ENCODE assay signal across 14 cellular contexts in genomic region chr7:128137096-128137655, GRCh38.
DNase-seq lines count a peak whose midpoint lies in the region; ATAC-seq, FAIRE-seq and TF ChIP-seq lines count a peak whose summit lies in the region.
"Had no signal": no experiment of that assay in that cellular context is flagged by ENCODE, and none has a peak within 500 bp of the region (broad histone marks: within the 10 kb centered on the region; RNA-seq: fewer than 3 reads in every experiment).

No MANE protein-coding gene starts in this region.

- peaks cover 21% of the 10 kb centered on the region for H3K27me3 ChIP-seq in bronchial epithelial cell (ENCODE audit: control insufficient read depth, insufficient read depth, low read length)

- ATAC-seq in naive thymus-derived CD8-positive, alpha-beta T cell, result no peak
- ATAC-seq in stimulated activated memory B cell treated with anti-CD40 and anti-IgM and Interleukin-4, amounts not matched to agents 10 μg/mL and 1 μg/mL and 100 μg/mL, for 72 hours, result no peak
- ATAC-seq in left ventricle myocardium superior, result no peak
- ATAC-seq: body of pancreas had no signal

- H3K27me3 Mint-ChIP-seq in naive thymus-derived CD8-positive, alpha-beta T cell, result peaks cover 14 to 28% (median 17%) of the 10 kb centered on the region in 5 donors
- H3K27me3 Mint-ChIP-seq in stimulated activated memory B cell treated with anti-CD40 and anti-IgM and Interleukin-4, amounts not matched to agents 10 μg/mL and 1 μg/mL and 100 μg/mL, for 72 hours, result peaks cover 37% of the 10 kb centered on the region

- no peak overlapping the region for H3K27ac Mint-ChIP-seq in naive thymus-derived CD8-positive, alpha-beta T cell
- no peak overlapping the region for H3K27ac Mint-ChIP-seq in stimulated activated memory B cell treated with anti-CD40 and anti-IgM and Interleukin-4, amounts not matched to agents 10 μg/mL and 1 μg/mL and 100 μg/mL, for 72 hours

- POLR2A ChIA-PET in naive thymus-derived CD8-positive, alpha-beta T cell (lab: Charles Lee), result no interaction called here

- no peak for TF ChIP-seq RAD21 in Ishikawa (IDR thresholded peaks at IDR 0.05; ENCODE audit: low read depth)

- no peak for FAIRE-seq in bronchial epithelial cell (lab: Jason Lieb, UNC)
- FAIRE-seq: GM12891 had no signal

- H3K4me1 Mint-ChIP-seq in naive thymus-derived CD8-positive, alpha-beta T cell, result peaks cover 10 to 21% (median 16%) of the 10 kb centered on the region in 4 donors
- peaks cover 15% of the 10 kb centered on the region for H3K4me1 Mint-ChIP-seq in stimulated activated memory B cell treated with anti-CD40 and anti-IgM and Interleukin-4, amounts not matched to agents 10 μg/mL and 1 μg/mL and 100 μg/mL, for 72 hours

- TF ChIP-seq EP300 in Ishikawa (IDR thresholded peaks at IDR 0.05; ENCODE audit: borderline replicate concordance), result no peak

- no peaks in the 10 kb centered on the region for H3K36me3 Mint-ChIP-seq in naive thymus-derived CD8-positive, alpha-beta T cell
- H3K36me3 Mint-ChIP-seq in stimulated activated memory B cell treated with anti-CD40 and anti-IgM and Interleukin-4, amounts not matched to agents 10 μg/mL and 1 μg/mL and 100 μg/mL, for 72 hours, result no peaks in the 10 kb centered on the region

- H3K9me3 Mint-ChIP-seq in naive thymus-derived CD8-positive, alpha-beta T cell, result peaks cover 0 to 8% (median 1%) of the 10 kb centered on the region in 9 donors
- peaks cover 3% of the 10 kb centered on the region for H3K9me3 Mint-ChIP-seq in stimulated activated memory B cell treated with anti-CD40 and anti-IgM and Interleukin-4, amounts not matched to agents 10 μg/mL and 1 μg/mL and 100 μg/mL, for 72 hours

- intact Hi-C loops in left ventricle myocardium superior (cut with micrococcal nuclease), result no loop called here

- no peak overlapping the region for H3K4me3 ChIP-seq in bronchial epithelial cell (ENCODE audit: low read depth, low read length)
- H3K4me3 ChIP-seq: body of pancreas, transverse colon had no signal

- DNase-seq in DMS79 treated with DMSO at 0.1 percent for 48 hours (lab: John Stamatoyannopoulos, UW) (peak; percentile 33), bronchial epithelial cell (ENCODE audit: low read depth) (peak; percentile 41), cerebellar cortex (ENCODE audit: low spot score) (no peak), D341Med (ENCODE audit: low spot score) (no peak), left ventricle myocardium superior (no peak)
- no peak for DNase-seq in naive thymus-derived CD8-positive, alpha-beta T cell
- DNase-seq: body of pancreas; heart left ventricle; NCI-H1694; stimulated activated CD4-positive, alpha-beta T cell treated with anti-CD3 and anti-CD28 coated beads, Interleukin-2, amount 100 ng/mL, for 48 hours; transverse colon had no signal

- H3K36me3 ChIP-seq in bronchial epithelial cell (ENCODE audit: control insufficient read depth, insufficient read depth, low read length), result no peaks in the 10 kb centered on the region
- H3K36me3 ChIP-seq: heart left ventricle, transverse colon had no signal

- H3K4me3 Mint-ChIP-seq in naive thymus-derived CD8-positive, alpha-beta T cell, result peak overlapping the region in 8 of 10 donors; percentile 10 to 62 (median 33)
- no peak overlapping the region for H3K4me3 Mint-ChIP-seq in stimulated activated memory B cell treated with anti-CD40 and anti-IgM and Interleukin-4, amounts not matched to agents 10 μg/mL and 1 μg/mL and 100 μg/mL, for 72 hours

- no peak for TF ChIP-seq CTCF in bronchial epithelial cell (IDR thresholded peaks at IDR 0.05; ENCODE audit: insufficient read depth, low read length, severe bottlenecking)

TF ChIP-seq in Ishikawa, 13 proteins besides CTCF, POLR2A, EP300 and RAD21:
- peak; percentile 64 for TF ChIP-seq MAX (IDR thresholded peaks at IDR 0.05)
- no peak for TF ChIP-seq YY1 (IDR thresholded peaks at IDR 0.05; ENCODE audit: low read depth)
- TF ChIP-seq USF1 (IDR thresholded peaks at IDR 0.05), result no peak
- TF ChIP-seq, protein P1, sequence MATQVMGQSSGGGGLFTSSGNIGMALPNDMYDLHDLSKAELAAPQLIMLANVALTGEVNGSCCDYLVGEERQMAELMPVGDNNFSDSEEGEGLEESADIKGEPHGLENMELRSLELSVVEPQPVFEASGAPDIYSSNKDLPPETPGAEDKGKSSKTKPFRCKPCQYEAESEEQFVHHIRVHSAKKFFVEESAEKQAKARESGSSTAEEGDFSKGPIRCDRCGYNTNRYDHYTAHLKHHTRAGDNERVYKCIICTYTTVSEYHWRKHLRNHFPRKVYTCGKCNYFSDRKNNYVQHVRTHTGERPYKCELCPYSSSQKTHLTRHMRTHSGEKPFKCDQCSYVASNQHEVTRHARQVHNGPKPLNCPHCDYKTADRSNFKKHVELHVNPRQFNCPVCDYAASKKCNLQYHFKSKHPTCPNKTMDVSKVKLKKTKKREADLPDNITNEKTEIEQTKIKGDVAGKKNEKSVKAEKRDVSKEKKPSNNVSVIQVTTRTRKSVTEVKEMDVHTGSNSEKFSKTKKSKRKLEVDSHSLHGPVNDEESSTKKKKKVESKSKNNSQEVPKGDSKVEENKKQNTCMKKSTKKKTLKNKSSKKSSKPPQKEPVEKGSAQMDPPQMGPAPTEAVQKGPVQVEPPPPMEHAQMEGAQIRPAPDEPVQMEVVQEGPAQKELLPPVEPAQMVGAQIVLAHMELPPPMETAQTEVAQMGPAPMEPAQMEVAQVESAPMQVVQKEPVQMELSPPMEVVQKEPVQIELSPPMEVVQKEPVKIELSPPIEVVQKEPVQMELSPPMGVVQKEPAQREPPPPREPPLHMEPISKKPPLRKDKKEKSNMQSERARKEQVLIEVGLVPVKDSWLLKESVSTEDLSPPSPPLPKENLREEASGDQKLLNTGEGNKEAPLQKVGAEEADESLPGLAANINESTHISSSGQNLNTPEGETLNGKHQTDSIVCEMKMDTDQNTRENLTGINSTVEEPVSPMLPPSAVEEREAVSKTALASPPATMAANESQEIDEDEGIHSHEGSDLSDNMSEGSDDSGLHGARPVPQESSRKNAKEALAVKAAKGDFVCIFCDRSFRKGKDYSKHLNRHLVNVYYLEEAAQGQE (IDR thresholded peaks at IDR 0.05; ENCODE audit: low read depth), result no peak
- TF ChIP-seq TCF12 (IDR thresholded peaks at IDR 0.05; ENCODE audit: low read depth), result no peak
- peak; percentile 43; the same call in 1 of the 2 replicates for TF ChIP-seq TEAD4 (IDR thresholded peaks at IDR 0.05)

Comparison
In these comparisons a context has a peak if more than half of its experiments do, and no peak if none do; other contexts are left out.
1. DNase-seq: peak in DMS79 treated with DMSO at 0.1 percent for 48 hours (single experiment) and bronchial epithelial cell (single experiment); none in naive thymus-derived CD8-positive, alpha-beta T cell (0 of 10), cerebellar cortex (single experiment), D341Med (single experiment) and left ventricle myocardium superior (single experiment).